Comparison of ENCODE assay signal across 8 cellular contexts in genomic region chr1:56703747-56704146, GRCh38.
"Had no signal": no experiment of that assay in that cellular context is flagged by ENCODE, and none has a peak within 500 bp of the region (broad histone marks: within the 10 kb centered on the region; RNA-seq: fewer than 3 reads in every experiment).

No MANE protein-coding gene starts in this region.

- FAIRE-seq: HepG2, HTR-8/SVneo, K562 had no signal

- ATAC-seq: HepG2, K562 had no signal

- DNase-seq: IMR-90, KBM-7, KG1 had no signal

- H3K27ac ChIP-seq: HL-60, KMS-11 had no signal

- H3K4me3 ChIP-seq: K562 had no signal
